In the genomic region with DNA sequence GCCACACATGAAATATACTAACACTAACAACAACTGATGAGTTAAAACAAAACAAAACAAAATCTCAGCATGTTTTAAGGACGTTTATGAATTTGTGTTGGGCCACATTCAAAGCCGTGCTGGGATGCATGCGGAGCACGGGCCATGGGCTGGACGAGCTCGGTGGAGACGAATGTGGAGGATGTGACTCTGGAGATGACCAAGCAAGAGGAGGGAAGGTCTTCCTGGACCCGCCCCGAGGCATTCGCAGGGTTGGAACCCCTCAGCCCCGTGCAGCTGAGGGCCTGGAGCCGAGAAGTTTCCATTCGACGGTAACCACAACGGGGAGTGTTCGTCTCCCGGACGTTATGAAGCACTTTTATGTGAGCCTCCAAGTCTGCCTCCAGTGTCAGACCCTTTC, we compare ENCODE assay signal across 33 cellular contexts.
"Had no signal": no experiment of that assay in that cellular context is flagged by ENCODE, and none has a peak within 500 bp of the region (broad histone marks: within the 10 kb centered on the region; RNA-seq: fewer than 3 reads in every experiment).

No MANE protein-coding gene starts in this region.

- H3K9me3 ChIP-seq: adrenal gland, body of pancreas, breast epithelium had no signal

- FAIRE-seq: astrocyte, TTC549 had no signal

- H3K4me3 ChIP-seq: adrenal gland, body of pancreas, breast epithelium had no signal

- H3K27ac ChIP-seq: adrenal gland, body of pancreas, brain microvascular endothelial cell, VCaP had no signal

- DNase-seq: activated B cell treated with CpG ODN at 0.5 μM for 24 hours; activated CD4-positive, alpha-beta memory T cell treated with anti-CD3 and anti-CD28 coated beads for 36 hours; activated CD4-positive, alpha-beta T cell treated with anti-CD3 and anti-CD28 coated beads for 4 hours; activated CD4-positive, alpha-beta T cell treated with anti-CD3 and anti-CD28 coated beads, Interleukin-2, amount 50 U/mL, for 1 hour; activated CD4-positive, alpha-beta T cell treated with anti-CD3 and anti-CD28 coated beads, Interleukin-2, amount 50 U/mL, for 4 hours; activated CD4-positive, CD25-positive, alpha-beta regulatory T cell treated with anti-CD3 and anti-CD28 coated beads, Interleukin-2, amount 50 U/mL, for 72 hours; activated CD8-positive, alpha-beta memory T cell treated with anti-CD3 and anti-CD28 coated beads, Interleukin-2, amount 50 U/mL, for 4 hours; activated CD8-positive, alpha-beta T cell treated with anti-CD3 and anti-CD28 coated beads for 36 hours; activated effector memory CD4-positive, alpha-beta T cell treated with anti-CD3 and anti-CD28 coated beads, Interleukin-2, amount 50 U/mL, for 16 hours; activated gamma-delta T cell treated with Interleukin-2 at 50 U/mL for 16 hours; activated naive CD4-positive, alpha-beta T cell; activated naive CD4-positive, alpha-beta T cell treated with anti-CD3 and anti-CD28 coated beads for 36 hours; activated naive CD4-positive, alpha-beta T cell treated with anti-CD3 and anti-CD28 coated beads, Interleukin-2, amount 50 U/mL, for 16 hours; activated naive CD8-positive, alpha-beta T cell treated with anti-CD3 and anti-CD28 coated beads for 36 hours; activated T-cell treated with anti-CD3 and anti-CD28 coated beads for 4 hours; activated T-cell treated with anti-CD3 and anti-CD28 coated beads, Interleukin-2, amount 50 U/mL, for 1 hour; activated T-cell treated with anti-CD3 and anti-CD28 coated beads, Interleukin-2, amount 50 U/mL, for 4 hours; activated T-cell treated with anti-CD3 and anti-CD28 coated beads, Interleukin-2, amount 50 U/mL, for 72 hours; adrenal gland; amniotic stem cell; aorta; body of pancreas; brain microvascular endothelial cell; central memory CD4-positive, alpha-beta T cell; T-helper 1 cell; T-helper 2 cell; T-helper 9 cell had no signal

- H3K36me3 ChIP-seq: adrenal gland, brain microvascular endothelial cell, breast epithelium had no signal

- H3K27me3 ChIP-seq: adrenal gland, body of pancreas, brain microvascular endothelial cell, breast epithelium had no signal

- ATAC-seq: activated CD8-positive, alpha-beta T cell treated with anti-CD3 and anti-CD28 coated beads for 36 hours; activated naive CD4-positive, alpha-beta T cell treated with anti-CD3 and anti-CD28 coated beads, Interleukin-2, amount 50 U/mL, for 72 hours; activated T-cell treated with anti-CD3 and anti-CD28 coated beads, Interleukin-2, amount 50 U/mL, for 4 hours; activated T-cell treated with anti-CD3 and anti-CD28 coated beads, Interleukin-2, amount 50 U/mL, for 72 hours; activated T-helper 17 cell treated with anti-CD3 and anti-CD28 coated beads, Interleukin-2, amount 50 U/mL, for 72 hours; body of pancreas had no signal

- H3K4me1 ChIP-seq: adrenal gland, body of pancreas, breast epithelium had no signal
